Comparison of ENCODE assay signal across 27 cellular contexts in genomic region chr18:28875059-28875458, GRCh38.
DNase-seq lines count a peak whose midpoint lies in the region; FAIRE-seq and TF ChIP-seq lines count a peak whose summit lies in the region.
"Had no signal": no experiment of that assay in that cellular context is flagged by ENCODE, and none has a peak within 500 bp of the region (broad histone marks: within the 10 kb centered on the region; RNA-seq: fewer than 3 reads in every experiment).

No MANE protein-coding gene starts in this region.

- DNase-seq in D721Med (ENCODE audit: insufficient read length, low spot score) = no peak
- DNase-seq in LHCN-M2 (ENCODE audit: low read depth) = peak; percentile 11
- DNase-seq in fibroblast of gingiva (ENCODE audit: low read depth) = peak; percentile 4
- DNase-seq in neural progenitor cell (ENCODE audit: low spot score) = no peak
- DNase-seq in breast epithelium (ENCODE audit: low spot score in 2 of 2) = no peak
- no peak for DNase-seq in D341Med (ENCODE audit: low spot score)
- no peak for DNase-seq in prostate gland (ENCODE audit: low spot score)
- DNase-seq: activated CD4-positive, alpha-beta T cell treated with anti-CD3 and anti-CD28 coated beads, Interleukin-2, amount 50 U/mL, for 1 hour; activated gamma-delta T cell treated with Interleukin-2 at 50 U/mL for 16 hours; activated T-cell treated with anti-CD3 and anti-CD28 coated beads, Interleukin-2, amount 50 U/mL, for 4 hours; CD4-positive, alpha-beta memory T cell; H9; heart right ventricle; left cardiac atrium; MG63; NCI-H2081; NCI-H226; stimulated activated naive CD8-positive, alpha-beta T cell treated with anti-CD3 and anti-CD28 coated beads, Interleukin-15, Interleukin-2, amounts not matched to agents 100 U/mL and 50 U/mL, for 24 hours; SW 1271; T-helper 9 cell had no signal

- H3K27me3 ChIP-seq in neural progenitor cell (no peaks in the 10 kb centered on the region), breast epithelium (no peaks in the 10 kb centered on the region), prostate gland (replicated peaks; ENCODE audit: insufficient read depth) (no peaks in the 10 kb centered on the region)
- H3K27me3 ChIP-seq: heart right ventricle, MG63, neutrophil had no signal

- intact Hi-C loops in breast epithelium (cut with DNase I; ENCODE audit: low total_unique reads) = no loop called here
- intact Hi-C loops in prostate gland (cut with DNase I) = no loop called here

- no peak overlapping the region for H3K9ac ChIP-seq in neural progenitor cell

- TF ChIP-seq CTCF in D721Med (IDR thresholded peaks at IDR 0.05; ENCODE audit: insufficient read depth, missing control alignments) = no peak
- TF ChIP-seq CTCF in neural progenitor cell (IDR thresholded peaks at IDR 0.05) = no peak
- TF ChIP-seq CTCF in breast epithelium (IDR thresholded peaks at IDR 0.05) = no peak
- no peak for TF ChIP-seq CTCF in prostate gland (IDR thresholded peaks at IDR 0.05)

- H3K79me2 ChIP-seq in neural progenitor cell (ENCODE audit: low read depth) = no peaks in the 10 kb centered on the region

- WGBS in prostate gland = 45% methylated on average over 1 of the region's 1 CpG

- TF ChIP-seq POLR2A in breast epithelium (IDR thresholded peaks at IDR 0.05) (no peak), prostate gland (IDR thresholded peaks at IDR 0.05) (no peak)

- no peak overlapping the region for H3K27ac Mint-ChIP-seq in neural progenitor cell
- H3K27ac Mint-ChIP-seq: CD4-positive, alpha-beta memory T cell; H9; memory B cell; progenitor cell of endocrine pancreas; WTC11 had no signal

- H3K4me2 ChIP-seq in neural progenitor cell = no peak overlapping the region

- peak; percentile 76 for FAIRE-seq in D721Med (lab: Jason Lieb, UNC)
- FAIRE-seq: G401.6, K562 had no signal

- no peaks in the 10 kb centered on the region for H4K20me1 ChIP-seq in neural progenitor cell (ENCODE audit: low read depth)

- peaks cover 15% of the 10 kb centered on the region for H3K4me1 Mint-ChIP-seq in neural progenitor cell
- H3K4me1 Mint-ChIP-seq: CD4-positive, alpha-beta memory T cell; memory B cell had no signal

- H3K9me3 Mint-ChIP-seq in neural progenitor cell = no peaks in the 10 kb centered on the region
- H3K9me3 Mint-ChIP-seq: H9 had no signal

- H2AFZ ChIP-seq in neural progenitor cell (replicated peaks) = peak overlapping the region; percentile 6

- no peak overlapping the region for H3K4me3 ChIP-seq in neural progenitor cell
- no peak overlapping the region for H3K4me3 ChIP-seq in breast epithelium
- no peak overlapping the region for H3K4me3 ChIP-seq in prostate gland
- H3K4me3 ChIP-seq: heart right ventricle, K562, MG63 had no signal

- no peak overlapping the region for H3K4me3 Mint-ChIP-seq in neural progenitor cell
- H3K4me3 Mint-ChIP-seq: activated T-cell treated with anti-CD3 and anti-CD28 coated beads, Interleukin-2, amount 50 U/mL, for 4 hours; CD4-positive, alpha-beta memory T cell; H9; memory B cell; WTC11 had no signal

- peaks cover 4% of the 10 kb centered on the region for H3K4me1 ChIP-seq in neural progenitor cell
- no peaks in the 10 kb centered on the region for H3K4me1 ChIP-seq in breast epithelium
- no peaks in the 10 kb centered on the region for H3K4me1 ChIP-seq in prostate gland (replicated peaks)
- H3K4me1 ChIP-seq: heart right ventricle had no signal

- H3K27ac ChIP-seq in neural progenitor cell (no peak overlapping the region), breast epithelium (no peak overlapping the region), prostate gland (no peak overlapping the region)
- H3K27ac ChIP-seq: heart right ventricle, neutrophil had no signal

- no peaks in the 10 kb centered on the region for H3K27me3 Mint-ChIP-seq in neural progenitor cell (ENCODE audit: insufficient read depth, low read depth)
- H3K27me3 Mint-ChIP-seq: CD4-positive, alpha-beta memory T cell; memory B cell; progenitor cell of endocrine pancreas had no signal

- H3F3A ChIP-seq in neural progenitor cell (ENCODE audit: low read depth) = no peaks in the 10 kb centered on the region

- no peaks in the 10 kb centered on the region for H3K36me3 Mint-ChIP-seq in neural progenitor cell
- H3K36me3 Mint-ChIP-seq: brain; CD4-positive, alpha-beta memory T cell; memory B cell; WTC11 had no signal

- no peaks in the 10 kb centered on the region for H3K9me3 ChIP-seq in neural progenitor cell (ENCODE audit: low read depth)
- no peaks in the 10 kb centered on the region for H3K9me3 ChIP-seq in breast epithelium
- H3K9me3 ChIP-seq in prostate gland = no peaks in the 10 kb centered on the region
- H3K9me3 ChIP-seq: heart right ventricle, MG63, neutrophil had no signal

- H3K36me3 ChIP-seq in neural progenitor cell (no peaks in the 10 kb centered on the region), breast epithelium (no peaks in the 10 kb centered on the region), prostate gland (no peaks in the 10 kb centered on the region)
- H3K36me3 ChIP-seq: heart right ventricle, MG63, neutrophil had no signal

Comparison
In these comparisons a context has a peak if more than half of its experiments do, and no peak if none do; other contexts are left out.
1. DNase-seq: peak in LHCN-M2 (single experiment) and fibroblast of gingiva (single experiment); none in D721Med (single experiment), neural progenitor cell (single experiment), breast epithelium (0 of 2), D341Med (single experiment) and prostate gland (single experiment).